In the genomic region with DNA sequence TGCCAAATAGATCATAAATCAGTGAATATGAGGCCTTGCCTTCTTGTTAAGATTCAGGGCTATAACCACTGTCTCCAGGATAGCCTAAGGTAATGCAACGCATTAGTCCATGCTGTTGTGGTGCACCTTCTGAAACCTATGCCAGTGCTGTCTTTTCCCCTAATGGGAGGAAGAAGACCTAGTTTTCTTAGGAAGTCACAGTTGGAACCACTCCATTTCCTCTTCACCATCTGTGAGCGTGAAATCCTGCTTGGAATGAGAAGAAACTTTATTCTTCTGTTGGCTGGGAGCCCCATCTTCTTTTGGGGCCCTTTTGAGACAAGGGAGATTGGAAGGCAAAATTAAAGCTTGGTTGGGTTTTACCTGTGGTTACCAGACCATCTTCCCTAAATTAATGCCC, we compare ENCODE assay signal across 10 cellular contexts. TPM values are rescaled to one million over a fixed set of nuclear protein-coding genes. Genes with fewer than 3 reads are reported as not detected.
"Had no signal": no experiment of that assay in that cellular context is flagged by ENCODE, and none has a peak within 500 bp of the region (broad histone marks: within the 10 kb centered on the region; RNA-seq: fewer than 3 reads in every experiment).

No MANE protein-coding gene starts in this region.

- H3K4me3 ChIP-seq: HAP-1, K562 had no signal

- H3K4me1 ChIP-seq: HAP-1 had no signal

- DNase-seq: GOT3, H7, IMR-90, KG1 had no signal

- H3K36me3 ChIP-seq: HAP-1 had no signal

- ATAC-seq: HCT116, K562 had no signal

- FAIRE-seq: HTR-8/SVneo, K562 had no signal

RNA-seq across cellular contexts. Expression of gene SLC7A14, which starts 25.9 kb away (rescaled TPM):
- total RNA-seq: H4, HT-29, K562 had no signal
- polyA plus RNA-seq: K562 had no signal
